In genomic region chr2:183606022-183606717, GRCh38 we compare ENCODE assay signal across 22 cellular contexts.
"Had no signal": no experiment of that assay in that cellular context is flagged by ENCODE, and none has a peak within 500 bp of the region (broad histone marks: within the 10 kb centered on the region; RNA-seq: fewer than 3 reads in every experiment).

No MANE protein-coding gene starts in this region.

- DNase-seq: IMR-90, Karpas-422, KG1, MG63, NCI-H1092, NCI-H1105 treated with DMSO at 0.1 percent for 48 hours, NCI-H1417 treated with DMSO at 0.1 percent for 48 hours, NCI-H1694 treated with DMSO at 0.1 percent for 48 hours, NCI-H1930, NCI-H2081, NCI-H2107, NCI-H345, NCI-H446 treated with DMSO at 0.1 percent for 48 hours, NCI-H524, NCI-H526 treated with DMSO at 0.1 percent for 48 hours, NCI-H774, SHP77, SJCRH30, T-helper 1 cell had no signal

- H3K27ac ChIP-seq: RWPE1, SJCRH30 had no signal

- ATAC-seq: Panc1, SK-N-SH treated with all-trans-retinoic acid at 6 μM for 48 hours had no signal

- H3K27me3 ChIP-seq: MG63, SJCRH30 had no signal

- H3K4me1 ChIP-seq: SJCRH30 had no signal
